Comparison of ENCODE assay signal across 29 cellular contexts in genomic region chr1:239989990-239990389, GRCh38.
"Had no signal": no experiment of that assay in that cellular context is flagged by ENCODE, and none has a peak within 500 bp of the region (broad histone marks: within the 10 kb centered on the region; RNA-seq: fewer than 3 reads in every experiment).

No MANE protein-coding gene starts in this region.

- H3K36me3 Mint-ChIP-seq: stimulated activated effector memory CD8-positive, alpha-beta T cell treated with anti-CD3 and anti-CD28 coated beads, Interleukin-12 subunit alpha, Interleukin-12 subunit beta, amount 100 ng/mL, for 72 hours; stimulated activated memory B cell treated with anti-CD40 and anti-IgM and Interleukin-4, amounts not matched to agents 10 μg/mL and 1 μg/mL and 100 μg/mL, for 72 hours; type B pancreatic cell had no signal

- DNase-seq: stimulated activated CD4-positive, alpha-beta T cell treated with anti-CD3 and anti-CD28 coated beads, Interleukin-2, amount 100 ng/mL, for 48 hours; stimulated activated CD4-positive, alpha-beta T cell treated with anti-CD3 and anti-CD28 coated beads, Interleukin-4, amount 100 ng/mL, for 1 hour; stimulated activated CD4-positive, alpha-beta T cell treated with anti-CD3 and anti-CD28 coated beads, Interleukin-4, amount 100 ng/mL, for 24 hours; stimulated activated CD4-positive, alpha-beta T cell treated with anti-CD3 and anti-CD28 coated beads, Interleukin-4, amount 100 ng/mL, for 4 hours; stimulated activated CD8-positive, alpha-beta memory T cell treated with anti-CD3 and anti-CD28 coated beads, Interleukin-4, amount 100 ng/mL, for 48 hours; stimulated activated naive B cell treated with anti-CD40 and anti-IgM and Interleukin-4, amounts not matched to agents 10 μg/mL and 1 μg/mL and 100 μg/mL, for 72 hours; stimulated activated naive CD4-positive, alpha-beta T cell; stimulated activated naive CD4-positive, alpha-beta T cell treated with Interleukin-2 at 50 U/mL for 16 hours; stimulated activated naive CD8-positive, alpha-beta T cell treated with anti-CD3 and anti-CD28 coated beads, Interleukin-15, amount 100 ng/mL, for 72 hours; stimulated activated naive CD8-positive, alpha-beta T cell treated with anti-CD3 and anti-CD28 coated beads, Interleukin-15, Interleukin-2, amounts not matched to agents 100 U/mL and 50 U/mL, for 24 hours; stomach; substantia nigra; testis; thyroid gland; tibial artery; transverse colon; trophoblast cell; upper lobe of left lung; upper lobe of right lung; uterus had no signal

- H3K27me3 ChIP-seq: testis, thyroid gland, tibial nerve, upper lobe of left lung, uterus, vagina had no signal

- FAIRE-seq: urothelium cell line had no signal

- H3K27ac Mint-ChIP-seq: stimulated activated effector memory CD8-positive, alpha-beta T cell treated with anti-CD3 and anti-CD28 coated beads, Interleukin-12 subunit alpha, Interleukin-12 subunit beta, amount 100 ng/mL, for 72 hours; stimulated activated memory B cell treated with anti-CD40 and anti-IgM and Interleukin-4, amounts not matched to agents 10 μg/mL and 1 μg/mL and 100 μg/mL, for 72 hours; stimulated activated naive B cell treated with anti-CD40 and anti-IgM and Interleukin-4, amounts not matched to agents 10 μg/mL and 1 μg/mL and 100 μg/mL, for 72 hours; stimulated activated naive CD8-positive, alpha-beta T cell treated with anti-CD3 and anti-CD28 coated beads, Interleukin-15, amount 100 ng/mL, for 72 hours; stimulated activated naive CD8-positive, alpha-beta T cell treated with anti-CD3 and anti-CD28 coated beads, Interleukin-15, Interleukin-2, amounts not matched to agents 100 ng/mL and 50 ng/mL, for 24 hours; type B pancreatic cell had no signal

- H3K4me3 ChIP-seq: stomach, suprapubic skin, testis, thoracic aorta, thyroid gland, tibial artery, tibial nerve, transverse colon, upper lobe of left lung, upper lobe of right lung, uterus, vagina had no signal

- H3K4me1 Mint-ChIP-seq: stimulated activated effector memory CD8-positive, alpha-beta T cell treated with anti-CD3 and anti-CD28 coated beads, Interleukin-12 subunit alpha, Interleukin-12 subunit beta, amount 100 ng/mL, for 72 hours; stimulated activated memory B cell treated with anti-CD40 and anti-IgM and Interleukin-4, amounts not matched to agents 10 μg/mL and 1 μg/mL and 100 μg/mL, for 72 hours; stimulated activated naive B cell treated with anti-CD40 and anti-IgM and Interleukin-4, amounts not matched to agents 10 μg/mL and 1 μg/mL and 100 μg/mL, for 72 hours; stimulated activated naive CD8-positive, alpha-beta T cell treated with anti-CD3 and anti-CD28 coated beads, Interleukin-15, amount 100 ng/mL, for 72 hours had no signal

- H3K4me3 Mint-ChIP-seq: stimulated activated effector memory CD8-positive, alpha-beta T cell treated with anti-CD3 and anti-CD28 coated beads, Interleukin-12 subunit alpha, Interleukin-12 subunit beta, amount 100 ng/mL, for 72 hours; stimulated activated memory B cell treated with anti-CD40 and anti-IgM and Interleukin-4, amounts not matched to agents 10 μg/mL and 1 μg/mL and 100 μg/mL, for 72 hours; stimulated activated naive B cell treated with anti-CD40 and anti-IgM and Interleukin-4, amounts not matched to agents 10 μg/mL and 1 μg/mL and 100 μg/mL, for 72 hours; stimulated activated naive CD8-positive, alpha-beta T cell treated with anti-CD3 and anti-CD28 coated beads, Interleukin-15, amount 100 ng/mL, for 72 hours; stimulated activated naive CD8-positive, alpha-beta T cell treated with anti-CD3 and anti-CD28 coated beads, Interleukin-15, Interleukin-2, amounts not matched to agents 100 ng/mL and 50 ng/mL, for 24 hours; type B pancreatic cell had no signal

- H3K36me3 ChIP-seq: stomach, suprapubic skin, thoracic aorta, thyroid gland, tibial artery, tibial nerve, transverse colon, upper lobe of left lung, upper lobe of right lung, uterus, vagina had no signal

- H3K9me3 ChIP-seq: testis, thoracic aorta, thyroid gland, tibial artery, transverse colon, upper lobe of right lung, uterus, vagina had no signal

- H3K27ac ChIP-seq: stomach, suprapubic skin, testis, thoracic aorta, thyroid gland, tibial artery, tibial nerve, transverse colon, upper lobe of left lung, upper lobe of right lung, uterus, vagina had no signal

- H3K4me1 ChIP-seq: stomach, suprapubic skin, testis, thyroid gland, tibial artery, tibial nerve, transverse colon, upper lobe of left lung, upper lobe of right lung, uterus, vagina had no signal
